In genomic region chr14:21436567-21437062, GRCh38 we compare ENCODE assay signal across 8 cellular contexts. TPM values are rescaled to one million over a fixed set of nuclear protein-coding genes. Genes with fewer than 3 reads are reported as not detected.
DNase-seq lines count a peak whose midpoint lies in the region; ATAC-seq and TF ChIP-seq lines count a peak whose summit lies in the region.

No MANE protein-coding gene starts in this region.

- no peaks in the 10 kb centered on the region for H3K9me2 ChIP-seq in hepatocyte (replicated peaks; ENCODE audit: insufficient read depth)

- H3K4me3 Mint-ChIP-seq in activated CD8-positive, alpha-beta memory T cell treated with anti-CD3 and anti-CD28 coated beads, Interleukin-2, amount 10 ng/mL, durations not matched to agents 7 days and 5 days = peak overlapping the region; percentile 96

- peak overlapping the region; percentile 76 for H3K9ac ChIP-seq in smooth muscle cell (ENCODE audit: low read depth)

- H3K9me3 ChIP-seq in hepatocyte (ENCODE audit: low read depth) (no peaks in the 10 kb centered on the region), smooth muscle cell (replicated peaks; ENCODE audit: low read depth) (no peaks in the 10 kb centered on the region)

- no peak for TF ChIP-seq CTCF in WI38 (IDR thresholded peaks at IDR 0.05; ENCODE audit: low read depth, low read length)
- TF ChIP-seq CTCF in hepatocyte (IDR thresholded peaks at IDR 0.05; ENCODE audit: poor library complexity) = no peak
- TF ChIP-seq CTCF in smooth muscle cell (IDR thresholded peaks at IDR 0.05; ENCODE audit: borderline replicate concordance, insufficient read depth, poor library complexity, severe bottlenecking) = no peak

- CTCF ChIA-PET in activated CD8-positive, alpha-beta memory T cell treated with anti-CD3 and anti-CD28 coated beads, Interleukin-2, amount 10 ng/mL, durations not matched to agents 7 days and 5 days (lab: Charles Lee) = interaction anchor here (0.8 to 2.4 kb wide), 9 partner anchors 10 to 206 kb away, joined by 3 to 31 read pairs (median 4); partner anchors contain the start of genes CHD8, RAB2B and TOX4

- no peaks in the 10 kb centered on the region for H3K36me3 ChIP-seq in hepatocyte (replicated peaks; ENCODE audit: insufficient read depth, low read depth)
- H3K36me3 ChIP-seq in smooth muscle cell (ENCODE audit: low read depth) = no peaks in the 10 kb centered on the region

- H4K20me1 ChIP-seq in hepatocyte (ENCODE audit: insufficient read depth, poor library complexity, severe bottlenecking) = peaks cover 22% of the 10 kb centered on the region
- H4K20me1 ChIP-seq in smooth muscle cell (ENCODE audit: low read depth) = peaks cover 43% of the 10 kb centered on the region

- 5% methylated on average over 11 of the region's 11 CpGs for WGBS in hepatocyte (ENCODE audit: low lambda C conversion rate, missing lambda C conversion rate)
- 7% methylated on average over 11 of the region's 11 CpGs for WGBS in smooth muscle cell (ENCODE audit: low lambda C conversion rate)

- no peaks in the 10 kb centered on the region for H3K27me3 Mint-ChIP-seq in activated CD8-positive, alpha-beta memory T cell treated with anti-CD3 and anti-CD28 coated beads, Interleukin-2, amount 10 ng/mL, durations not matched to agents 7 days and 5 days

- H3F3A ChIP-seq in smooth muscle cell (ENCODE audit: low read depth) = no peaks in the 10 kb centered on the region

- no peaks in the 10 kb centered on the region for H3K9me3 Mint-ChIP-seq in activated CD8-positive, alpha-beta memory T cell treated with anti-CD3 and anti-CD28 coated beads, Interleukin-2, amount 10 ng/mL, durations not matched to agents 7 days and 5 days (ENCODE audit: low read depth)

- DNase-seq in activated CD8-positive, alpha-beta memory T cell treated with anti-CD3 and anti-CD28 coated beads, Interleukin-2, amount 10 ng/mL, durations not matched to agents 7 days and 5 days = no peak
- DNase-seq in activated CD8-positive, alpha-beta memory T cell treated with anti-CD3 and anti-CD28 coated beads, Interleukin-2, amount 50 U/mL, for 48 hours = no peak
- DNase-seq in hepatocyte (ENCODE audit: low spot score) (no peak), smooth muscle cell (lab: John Stamatoyannopoulos, UW; ENCODE audit: unreplicated experiment) (no peak), T1000 (lab: John Stamatoyannopoulos, UW) (no peak), DMS114 treated with DMSO at 0.1 percent for 48 hours (lab: John Stamatoyannopoulos, UW; ENCODE audit: unreplicated experiment) (no peak)

- ATAC-seq in activated CD8-positive, alpha-beta memory T cell treated with anti-CD3 and anti-CD28 coated beads, Interleukin-2, amount 10 ng/mL, durations not matched to agents 7 days and 5 days = no peak
- no peak for ATAC-seq in GM21619 (IDR thresholded peaks at IDR 0.05; ENCODE audit: unreplicated experiment)

- H3K27ac ChIP-seq in hepatocyte (peak overlapping the region; percentile 50), smooth muscle cell (ENCODE audit: low read depth) (no peak overlapping the region)

- peak overlapping the region; percentile 49 for H2AFZ ChIP-seq in hepatocyte
- H2AFZ ChIP-seq in smooth muscle cell (ENCODE audit: low read depth) = peak overlapping the region; percentile 50

- H3K4me2 ChIP-seq in hepatocyte (peak overlapping the region; percentile 92), smooth muscle cell (peak overlapping the region; percentile 87)

- peaks cover 27% of the 10 kb centered on the region for H3K36me3 Mint-ChIP-seq in activated CD8-positive, alpha-beta memory T cell treated with anti-CD3 and anti-CD28 coated beads, Interleukin-2, amount 10 ng/mL, durations not matched to agents 7 days and 5 days

- H3K4me1 Mint-ChIP-seq in activated CD8-positive, alpha-beta memory T cell treated with anti-CD3 and anti-CD28 coated beads, Interleukin-2, amount 10 ng/mL, durations not matched to agents 7 days and 5 days = peaks cover 51% of the 10 kb centered on the region

- peak overlapping the region; percentile 78 for H3K27ac Mint-ChIP-seq in activated CD8-positive, alpha-beta memory T cell treated with anti-CD3 and anti-CD28 coated beads, Interleukin-2, amount 10 ng/mL, durations not matched to agents 7 days and 5 days

- H3K4me3 ChIP-seq in WI38 (ENCODE audit: low read depth, low read length) (peak overlapping the region; percentile 85), hepatocyte (peak overlapping the region; percentile 90), smooth muscle cell (peak overlapping the region; percentile 74)

- H3K27me3 ChIP-seq in hepatocyte (no peaks in the 10 kb centered on the region), smooth muscle cell (ENCODE audit: low read depth) (no peaks in the 10 kb centered on the region)

- H3K4me1 ChIP-seq in hepatocyte (ENCODE audit: insufficient read depth) (peaks cover 22% of the 10 kb centered on the region), smooth muscle cell (ENCODE audit: low read depth) (peaks cover 18% of the 10 kb centered on the region)

- peaks cover 91% of the 10 kb centered on the region for H3K79me2 ChIP-seq in hepatocyte
- H3K79me2 ChIP-seq in smooth muscle cell (ENCODE audit: low read depth) = peaks cover 87% of the 10 kb centered on the region

RNA-seq across cellular contexts. Expression of gene CHD8, which starts 19.3 kb away (rescaled TPM):
- total RNA-seq in activated CD8-positive, alpha-beta memory T cell treated with anti-CD3 and anti-CD28 coated beads, Interleukin-2, amount 10 ng/mL, durations not matched to agents 7 days and 5 days = 100 to 1,000 TPM; 130 to 138 TPM
- total RNA-seq in hepatocyte = 41.8 and 50.9 TPM in 2 replicates
- polyA plus RNA-seq in hepatocyte = 22.1 and 24.1 TPM in 2 replicates
- 52.9 and 57.1 TPM in 2 replicates for total RNA-seq in smooth muscle cell
- polyA plus RNA-seq in smooth muscle cell = 25.0 and 36.3 TPM in 2 replicates

RNA-seq across cellular contexts. Expression of gene RAB2B, which starts 40.1 kb away (rescaled TPM):
- total RNA-seq in activated CD8-positive, alpha-beta memory T cell treated with anti-CD3 and anti-CD28 coated beads, Interleukin-2, amount 10 ng/mL, durations not matched to agents 7 days and 5 days = 10 to 100 TPM; 26.1 to 28.2 TPM
- total RNA-seq in hepatocyte (20.7 and 23.4 TPM in 2 replicates), smooth muscle cell (30.4 and 36.0 TPM in 2 replicates)
- polyA plus RNA-seq in hepatocyte (12.8 and 14.7 TPM in 2 replicates), smooth muscle cell (15.3 and 15.4 TPM in 2 replicates)

RNA-seq across cellular contexts. Expression of gene TOX4, which starts 40.4 kb away (rescaled TPM):
- 10 to 100 TPM; 72.7 to 87.1 TPM for total RNA-seq in activated CD8-positive, alpha-beta memory T cell treated with anti-CD3 and anti-CD28 coated beads, Interleukin-2, amount 10 ng/mL, durations not matched to agents 7 days and 5 days
- total RNA-seq in hepatocyte (51.9 and 55.5 TPM in 2 replicates), smooth muscle cell (31.9 and 33.9 TPM in 2 replicates)
- polyA plus RNA-seq in hepatocyte (42.5 and 50.8 TPM in 2 replicates), smooth muscle cell (54.5 and 58.4 TPM in 2 replicates)

RNA-seq across cellular contexts. Expression of gene SUPT16H, which starts 52.8 kb away (rescaled TPM):
- 100 to 1,000 TPM; 130 to 151 TPM for total RNA-seq in activated CD8-positive, alpha-beta memory T cell treated with anti-CD3 and anti-CD28 coated beads, Interleukin-2, amount 10 ng/mL, durations not matched to agents 7 days and 5 days
- 58.1 and 62.8 TPM in 2 replicates for total RNA-seq in hepatocyte
- polyA plus RNA-seq in hepatocyte = 44.2 and 54.6 TPM in 2 replicates
- total RNA-seq in smooth muscle cell = 62.9 and 68.0 TPM in 2 replicates
- 52.3 and 55.1 TPM in 2 replicates for polyA plus RNA-seq in smooth muscle cell
